1 cellular context compared by ENCODE assay signal in genomic region chr1:41529621-41530395, GRCh38.
TF ChIP-seq lines count a peak whose summit lies in the region.

No MANE protein-coding gene starts in this region.

TF ChIP-seq in HEK293, 187 proteins besides CTCF, POLR2A, EP300 and RAD21 (continued from another document):
- no peak for TF ChIP-seq ZNF10 (tag by site-specific recombination; IDR thresholded peaks at IDR 0.05)
- peak; percentile 8; the same call in 1 of the 2 replicates for TF ChIP-seq KLF1 (tag by site-specific recombination; IDR thresholded peaks at IDR 0.05)
- TF ChIP-seq ZFHX2 (tag by site-specific recombination; conservative IDR thresholded peaks at IDR 0.05): peak; percentile 69
- TF ChIP-seq ZNF571 (tag by site-specific recombination; IDR thresholded peaks at IDR 0.05): no peak
- TF ChIP-seq GLIS2 (tag by site-specific recombination; IDR thresholded peaks at IDR 0.05): no peak
- peak; percentile 29; the same call in 1 of the 2 replicates for TF ChIP-seq ZBTB10 (tag by site-specific recombination; IDR thresholded peaks at IDR 0.05)
- TF ChIP-seq YY1 (tag by site-specific recombination; IDR thresholded peaks at IDR 0.05): no peak
